24 cellular contexts compared by ENCODE assay signal in genomic region chr11:86790867-86791849, GRCh38. TPM values are rescaled to one million over a fixed set of nuclear protein-coding genes. Genes with fewer than 3 reads are reported as not detected.
DNase-seq lines count a peak whose midpoint lies in the region; ATAC-seq and TF ChIP-seq lines count a peak whose summit lies in the region.
"Had no signal": no experiment of that assay in that cellular context is flagged by ENCODE, and none has a peak within 500 bp of the region (broad histone marks: within the 10 kb centered on the region; RNA-seq: fewer than 3 reads in every experiment).

No MANE protein-coding gene starts in this region.

- no peak overlapping the region for H3K9ac ChIP-seq in parathyroid adenoma

- peaks cover 6% of the 10 kb centered on the region for H3K36me3 Mint-ChIP-seq in Caco-2 (ENCODE audit: insufficient read depth, unreplicated experiment)
- H3K36me3 Mint-ChIP-seq: activated naive CD8-positive, alpha-beta T cell; naive B cell had no signal

- H3K4me3 Mint-ChIP-seq in Caco-2 (ENCODE audit: unreplicated experiment), result peak overlapping the region; percentile 30
- H3K4me3 Mint-ChIP-seq: activated naive CD8-positive, alpha-beta T cell; activated T-helper 17 cell treated with anti-CD3 and anti-CD28 coated beads, Interleukin-2, amount 50 U/mL, for 72 hours; naive B cell had no signal

- no peaks in the 10 kb centered on the region for H3K9me3 Mint-ChIP-seq in Caco-2 (ENCODE audit: unreplicated experiment)
- H3K9me3 Mint-ChIP-seq: activated T-helper 17 cell treated with anti-CD3 and anti-CD28 coated beads, Interleukin-2, amount 50 U/mL, for 72 hours; naive B cell had no signal

- no peaks in the 10 kb centered on the region for H3K79me2 ChIP-seq in parathyroid adenoma

- DNase-seq in Caco-2, result peak; percentile 67 to 78
- DNase-seq in esophagus muscularis mucosa (ENCODE audit: extremely low spot score), result no peak
- no peak for DNase-seq in putamen (ENCODE audit: low spot score)
- DNase-seq: activated CD4-positive, alpha-beta T cell treated with anti-CD3 and anti-CD28 coated beads, Interleukin-2, amount 50 U/mL, for 48 hours; activated CD4-positive, CD25-positive, alpha-beta regulatory T cell; activated CD8-positive, alpha-beta memory T cell treated with anti-CD3 and anti-CD28 coated beads, Interleukin-2, amount 50 U/mL, for 48 hours; kidney glomerular epithelial cell; MG63; naive B cell; NCI-H1436 treated with DMSO at 0.1 percent for 48 hours; right cardiac atrium; stimulated activated CD4-positive, alpha-beta T cell treated with anti-CD3 and anti-CD28 coated beads, Interleukin-12 subunit alpha, Interleukin-12 subunit beta, amount 100 ng/mL, for 4 hours; stimulated activated CD4-positive, alpha-beta T cell treated with anti-CD3 and anti-CD28 coated beads, Interleukin-4, amount 100 ng/mL, for 4 hours; stimulated activated naive CD4-positive, alpha-beta T cell treated with Interleukin-2 at 50 U/mL for 16 hours; T1000 had no signal

- H3K4me2 ChIP-seq in parathyroid adenoma (ENCODE audit: low read length), result no peak overlapping the region

- no peak for TF ChIP-seq CTCF in Caco-2 (IDR thresholded peaks at IDR 0.05; ENCODE audit: insufficient read depth in 1 of 2, low read depth in 1 of 2, low read length in 1 of 2, severe bottlenecking in 1 of 2, unreplicated experiment in 1 of 2)
- TF ChIP-seq CTCF in HEK293 (tag by site-specific recombination; IDR thresholded peaks at IDR 0.05), result no peak
- no peak for TF ChIP-seq CTCF in esophagus muscularis mucosa (IDR thresholded peaks at IDR 0.05)
- no peak for TF ChIP-seq CTCF in parathyroid adenoma (IDR thresholded peaks at IDR 0.05)

- no peaks in the 10 kb centered on the region for H3K27me3 Mint-ChIP-seq in Caco-2 (ENCODE audit: insufficient read depth, unreplicated experiment)

- no peaks in the 10 kb centered on the region for H3K9me3 ChIP-seq in Caco-2
- H3K9me3 ChIP-seq in HEK293 (ENCODE audit: control insufficient read depth, insufficient read depth, low read depth, low read length), result no peaks in the 10 kb centered on the region
- no peaks in the 10 kb centered on the region for H3K9me3 ChIP-seq in esophagus muscularis mucosa
- H3K9me3 ChIP-seq in parathyroid adenoma (ENCODE audit: control insufficient read depth, low read length), result no peaks in the 10 kb centered on the region
- H3K9me3 ChIP-seq: MG63, thoracic aorta had no signal

- TF ChIP-seq EP300 in esophagus muscularis mucosa (IDR thresholded peaks at IDR 0.05), result no peak

- H3K27me3 ChIP-seq in Caco-2 (replicated peaks; ENCODE audit: control insufficient read depth, insufficient read depth, low read length) (no peaks in the 10 kb centered on the region), esophagus muscularis mucosa (no peaks in the 10 kb centered on the region), parathyroid adenoma (ENCODE audit: control insufficient read depth, insufficient read depth, low read length) (no peaks in the 10 kb centered on the region)
- H3K27me3 ChIP-seq: MG63 had no signal

- TSS peak; percentile 77 for BruUV-seq in Caco-2 (replicated peaks; lab: Mats Ljungman, UMichigan)

- no peak for TF ChIP-seq POLR2A in esophagus muscularis mucosa (IDR thresholded peaks at IDR 0.05; ENCODE audit: low read depth)

- H3K4me1 ChIP-seq in Caco-2 (peaks cover 89% of the 10 kb centered on the region), HEK293 (ENCODE audit: control insufficient read depth, insufficient read depth, low read length) (peaks cover 36% of the 10 kb centered on the region), esophagus muscularis mucosa (peaks cover 6 to 20% (median 14%) of the 10 kb centered on the region in 4 donors), parathyroid adenoma (peaks cover 6% of the 10 kb centered on the region)

- ATAC-seq in SK-N-SH treated with all-trans-retinoic acid at 6 μM for 48 hours (no peak), HG03039 (IDR thresholded peaks at IDR 0.05; ENCODE audit: unreplicated experiment) (no peak)
- ATAC-seq: activated T-helper 17 cell treated with anti-CD3 and anti-CD28 coated beads, Interleukin-2, amount 50 U/mL, for 72 hours; K562; right cardiac atrium; Right ventricle myocardium inferior had no signal

- WGBS in esophagus muscularis mucosa, result 83% methylated on average over 3 of the region's 5 CpGs

- H2AFZ ChIP-seq in parathyroid adenoma, result peak overlapping the region; percentile 69

- POLR2A ChIA-PET in Caco-2 (lab: Charles Lee), result interaction anchor here (0.6 to 1.7 kb wide), 4 partner anchors 9 to 85 kb away, joined by 3 to 15 read pairs (median 4); partner anchors contain the start of gene PRSS23
- POLR2A ChIA-PET in HEK293 (lab: Yijun Ruan, JAX), result interaction anchor here (0.9 to 1.0 kb wide), 2 partner anchors 8 to 334 kb away, joined by 3 read pairs; no protein-coding TSS in a partner anchor

- peaks cover 77% of the 10 kb centered on the region for H3K4me1 Mint-ChIP-seq in Caco-2 (ENCODE audit: low read depth, unreplicated experiment)
- H3K4me1 Mint-ChIP-seq: activated T-helper 17 cell treated with anti-CD3 and anti-CD28 coated beads, Interleukin-2, amount 50 U/mL, for 72 hours; naive B cell had no signal

- intact Hi-C loops in Caco-2 (cut with micrococcal nuclease; ENCODE audit: unreplicated experiment), result loop anchor here (1.0 to 2.0 kb wide), 5 partner anchors 8 to 85 kb away; no protein-coding TSS in a partner anchor
- intact Hi-C loops in esophagus muscularis mucosa (cut with DNase I), result no loop called here

- CTCF ChIA-PET in Caco-2 (lab: Charles Lee) (interaction anchor here (1.2 to 2.0 kb wide), 6 partner anchors 8 to 183 kb away, joined by 3 to 8 read pairs (median 6); partner anchors contain the start of genes ME3 and PRSS23), HEK293 (lab: Yijun Ruan, JAX) (interaction anchor here (0.5 to 1.2 kb wide), 5 partner anchors 9 to 1104 kb away, joined by 3 to 4 read pairs (median 3); partner anchors contain the start of gene PRSS23)

- H3K36me3 ChIP-seq in Caco-2 (ENCODE audit: control insufficient read depth, insufficient read depth, low read length) (no peaks in the 10 kb centered on the region), HEK293 (ENCODE audit: control insufficient read depth in 2 of 2, insufficient read depth in 1 of 2, low read length in 2 of 2) (no peaks in the 10 kb centered on the region), esophagus muscularis mucosa (no peaks in the 10 kb centered on the region), parathyroid adenoma (ENCODE audit: control insufficient read depth, insufficient read depth, low read length) (no peaks in the 10 kb centered on the region)
- H3K36me3 ChIP-seq: MG63, thoracic aorta had no signal

- H3K27ac Mint-ChIP-seq in Caco-2 (ENCODE audit: unreplicated experiment), result peak overlapping the region; percentile 79
- H3K27ac Mint-ChIP-seq: activated naive CD8-positive, alpha-beta T cell; activated T-helper 17 cell treated with anti-CD3 and anti-CD28 coated beads, Interleukin-2, amount 50 U/mL, for 72 hours; naive B cell had no signal

- H3K27ac ChIP-seq in HEK293 (ENCODE audit: extremely low read depth, low read depth, low read length), result peak overlapping the region; percentile 77
- peak overlapping the region; percentile 11 to 52 (median 32) for H3K27ac ChIP-seq in esophagus muscularis mucosa (replicated peaks in 1 of 4)
- peak overlapping the region; percentile 36 for H3K27ac ChIP-seq in parathyroid adenoma
- H3K27ac ChIP-seq: thoracic aorta had no signal

- no peak overlapping the region for H3K4me3 ChIP-seq in Caco-2 (ENCODE audit: low read depth, low read length)
- H3K4me3 ChIP-seq in HEK293 (ENCODE audit: low read depth, low read length), result no peak overlapping the region
- no peak overlapping the region for H3K4me3 ChIP-seq in esophagus muscularis mucosa
- H3K4me3 ChIP-seq in parathyroid adenoma (ENCODE audit: low read depth, low read length), result no peak overlapping the region
- H3K4me3 ChIP-seq: K562, MG63, thoracic aorta had no signal

TF ChIP-seq in HEK293, 187 proteins besides CTCF, POLR2A, EP300 and RAD21:
- peak; percentile 32; the same call in 1 of the 2 replicates for TF ChIP-seq SP2 (tag by site-specific recombination; IDR thresholded peaks at IDR 0.05)
- TF ChIP-seq KLF16 (tag by site-specific recombination; IDR thresholded peaks at IDR 0.05), result no peak

TF ChIP-seq in SK-N-SH treated with all-trans-retinoic acid at 6 μM for 48 hours, 23 proteins besides CTCF, POLR2A, EP300 and RAD21:
- no peak for TF ChIP-seq ESRRG (CRISPR knock-in tag; IDR thresholded peaks at IDR 0.05)
- no peak for TF ChIP-seq ZFP3 (CRISPR knock-in tag; IDR thresholded peaks at IDR 0.05)
- TF ChIP-seq, protein P1, sequence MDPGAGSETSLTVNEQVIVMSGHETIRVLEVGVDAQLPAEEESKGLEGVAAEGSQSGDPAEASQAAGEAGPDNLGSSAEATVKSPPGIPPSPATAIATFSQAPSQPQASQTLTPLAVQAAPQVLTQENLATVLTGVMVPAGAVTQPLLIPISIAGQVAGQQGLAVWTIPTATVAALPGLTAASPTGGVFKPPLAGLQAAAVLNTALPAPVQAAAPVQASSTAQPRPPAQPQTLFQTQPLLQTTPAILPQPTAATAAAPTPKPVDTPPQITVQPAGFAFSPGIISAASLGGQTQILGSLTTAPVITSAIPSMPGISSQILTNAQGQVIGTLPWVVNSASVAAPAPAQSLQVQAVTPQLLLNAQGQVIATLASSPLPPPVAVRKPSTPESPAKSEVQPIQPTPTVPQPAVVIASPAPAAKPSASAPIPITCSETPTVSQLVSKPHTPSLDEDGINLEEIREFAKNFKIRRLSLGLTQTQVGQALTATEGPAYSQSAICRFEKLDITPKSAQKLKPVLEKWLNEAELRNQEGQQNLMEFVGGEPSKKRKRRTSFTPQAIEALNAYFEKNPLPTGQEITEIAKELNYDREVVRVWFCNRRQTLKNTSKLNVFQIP (CRISPR knock-in tag; IDR thresholded peaks at IDR 0.05; ENCODE audit: borderline replicate concordance, low read depth), result no peak
- TF ChIP-seq ZC3H10 (CRISPR knock-in tag; IDR thresholded peaks at IDR 0.05), result no peak
- no peak for TF ChIP-seq TCF4 (CRISPR knock-in tag; IDR thresholded peaks at IDR 0.05; ENCODE audit: borderline replicate concordance)
- TF ChIP-seq ZNF565 (CRISPR knock-in tag; conservative IDR thresholded peaks at IDR 0.05; ENCODE audit: low read depth), result no peak
- TF ChIP-seq OSR1 (CRISPR knock-in tag; IDR thresholded peaks at IDR 0.05), result no peak
- no peak for TF ChIP-seq SNAI2 (CRISPR knock-in tag; IDR thresholded peaks at IDR 0.05)
- no peak for TF ChIP-seq BACH2 (CRISPR knock-in tag; IDR thresholded peaks at IDR 0.05; ENCODE audit: borderline replicate concordance)
- TF ChIP-seq ISL1 (CRISPR knock-in tag; IDR thresholded peaks at IDR 0.05), result no peak
- TF ChIP-seq ZNF8 (CRISPR knock-in tag; IDR thresholded peaks at IDR 0.05), result no peak
- no peak for TF ChIP-seq PPARA (CRISPR knock-in tag; IDR thresholded peaks at IDR 0.05; ENCODE audit: borderline replicate concordance)

RNA-seq across cellular contexts. Expression of gene PRSS23, which starts 9.2 kb away (rescaled TPM):
- total RNA-seq in Caco-2 (2022) (400 and 432 TPM in 2 replicates), esophagus muscularis mucosa (10 to 100 TPM; 33.4 to 68.8 (median 46.4) TPM)

Comparison
In these comparisons a context has a peak if more than half of its experiments do, and no peak if none do; other contexts are left out.
1. DNase-seq: peak in Caco-2 (2 of 2); none in esophagus muscularis mucosa (single experiment) and putamen (single experiment).
2. Peak in every context shown above with its lines, with median percentiles within 50 percentile points of each other: H3K27ac ChIP-seq.